In the genomic region with DNA sequence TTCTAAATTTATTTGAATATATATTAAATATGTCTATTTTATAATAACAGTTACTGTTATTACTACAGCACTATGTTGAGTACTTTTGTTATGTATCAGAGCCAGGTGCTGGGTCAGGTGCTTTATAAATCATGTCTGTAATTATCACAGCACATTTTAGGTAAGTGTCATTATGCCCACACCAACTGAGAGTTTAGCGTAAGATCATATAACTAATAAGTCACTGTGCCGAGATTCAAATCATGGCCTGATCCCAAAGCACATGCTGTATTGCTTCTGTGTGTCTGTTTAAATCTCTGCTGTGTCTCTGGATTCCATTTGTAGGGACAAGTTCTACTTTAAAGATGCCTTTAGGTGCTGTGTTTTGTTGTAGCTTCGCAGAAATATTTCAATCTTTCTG, we compare ENCODE assay signal across 12 cellular contexts. TPM values are rescaled to one million over a fixed set of nuclear protein-coding genes. Genes with fewer than 3 reads are reported as not detected.
DNase-seq lines count a peak whose midpoint lies in the region; ATAC-seq, FAIRE-seq and TF ChIP-seq lines count a peak whose summit lies in the region.
"Had no signal": no experiment of that assay in that cellular context is flagged by ENCODE, and none has a peak within 500 bp of the region (broad histone marks: within the 10 kb centered on the region; RNA-seq: fewer than 3 reads in every experiment).

No MANE protein-coding gene starts in this region.

- H3K4me1 ChIP-seq in K562 (replicated peaks in 1 of 2; ENCODE audit: control insufficient read depth in 2 of 2, insufficient read depth in 2 of 2, low read length in 2 of 2) (peaks cover 9 to 12% of the 10 kb centered on the region in 2 experiments; a peak in 4 of 5 replicates), pancreas (peaks cover 0 to 4% (median 0%) of the 10 kb centered on the region in 3 donors)

- H3K27me3 ChIP-seq in K562 (ENCODE audit: control insufficient read depth in 2 of 2, insufficient read depth in 2 of 2, low read length in 2 of 2) = no peaks in the 10 kb centered on the region
- no peaks in the 10 kb centered on the region for H3K27me3 ChIP-seq in pancreas

- no peaks in the 10 kb centered on the region for H3K9me1 ChIP-seq in K562 (ENCODE audit: control insufficient read depth, insufficient read depth, low read length)

- no peak overlapping the region for H3K27ac Mint-ChIP-seq in activated naive CD4-positive, alpha-beta T cell treated with anti-CD3 and anti-CD28 coated beads, Interleukin-2, amount 50 U/mL, for 72 hours
- H3K27ac Mint-ChIP-seq: CD8-positive, alpha-beta T cell had no signal

- no peaks in the 10 kb centered on the region for H3K9me3 Mint-ChIP-seq in activated naive CD4-positive, alpha-beta T cell treated with anti-CD3 and anti-CD28 coated beads, Interleukin-2, amount 50 U/mL, for 72 hours
- H3K9me3 Mint-ChIP-seq: CD8-positive, alpha-beta T cell; stimulated activated naive B cell treated with anti-CD40 and anti-IgM and Interleukin-4, amounts not matched to agents 10 μg/mL and 1 μg/mL and 100 μg/mL, for 72 hours; T-helper 2 cell treated with Interferon-gamma antibody and Interleukin-4, amounts not matched to agents 5 μg/mL and 100 μg/mL, for 36 hours had no signal

- TF ChIP-seq CTCF in AG10803 (conservative IDR thresholded peaks at IDR 0.05; ENCODE audit: low read length) = no peak
- no peak for TF ChIP-seq CTCF in K562 (IDR thresholded peaks at IDR 0.05 in 2 of 3, conservative IDR thresholded peaks at IDR 0.05 in 1 of 3; ENCODE audit: insufficient read depth in 2 of 3, low read depth in 1 of 3, low read length in 3 of 3)
- no peak for TF ChIP-seq CTCF in pancreas (IDR thresholded peaks at IDR 0.05)

- no peaks in the 10 kb centered on the region for H4K20me1 ChIP-seq in K562 (replicated peaks; ENCODE audit: control insufficient read depth, insufficient read depth, low read length)

- no peak for TF ChIP-seq POLR2A in K562 (conservative IDR thresholded peaks at IDR 0.05)

- H3K36me3 Mint-ChIP-seq in activated naive CD4-positive, alpha-beta T cell treated with anti-CD3 and anti-CD28 coated beads, Interleukin-2, amount 50 U/mL, for 72 hours = peaks cover 0 to 5% of the 10 kb centered on the region in 2 donors
- H3K36me3 Mint-ChIP-seq: CD8-positive, alpha-beta T cell; stimulated activated naive B cell treated with anti-CD40 and anti-IgM and Interleukin-4, amounts not matched to agents 10 μg/mL and 1 μg/mL and 100 μg/mL, for 72 hours had no signal

- no peak for TF ChIP-seq RAD21 in K562 (CRISPR knock-in tag; conservative IDR thresholded peaks at IDR 0.05 in 1 of 2, IDR thresholded peaks at IDR 0.05 in 1 of 2)

- in situ Hi-C loops in K562 (cut with MboI) = no loop called here

- no peak for ATAC-seq in K562
- ATAC-seq in activated naive CD4-positive, alpha-beta T cell treated with anti-CD3 and anti-CD28 coated beads, Interleukin-2, amount 50 U/mL, for 72 hours = no peak
- no peak for ATAC-seq in pancreas
- ATAC-seq: CD8-positive, alpha-beta T cell; stimulated activated naive B cell treated with anti-CD40 and anti-IgM and Interleukin-4, amounts not matched to agents 10 μg/mL and 1 μg/mL and 100 μg/mL, for 72 hours had no signal

- 77% methylated on average over 3 of the region's 3 CpGs for WGBS in K562 (ENCODE audit: insufficient coverage, low coverage, missing lambda C conversion rate)
- WGBS in pancreas, 2 donors = 82 to 89% methylated on average over 3 of the region's 3 CpGs

- H3K9me3 ChIP-seq in K562 (replicated peaks; ENCODE audit: control insufficient read depth, insufficient read depth, low read depth, low read length) (no peaks in the 10 kb centered on the region), pancreas (no peaks in the 10 kb centered on the region)

- intact Hi-C loops in K562 (cut with micrococcal nuclease) (loop anchor here (5.0 kb wide), 2 partner anchors 46 to 131 kb away; a partner anchor contains a TSS), pancreas (cut with DNase I) (no loop called here)

- H3K79me2 ChIP-seq in K562 (ENCODE audit: control insufficient read depth, insufficient read depth, low read length) = peaks cover 32% of the 10 kb centered on the region

- H3K36me3 ChIP-seq in K562 (ENCODE audit: control insufficient read depth, insufficient read depth, low read length) = no peaks in the 10 kb centered on the region
- H3K36me3 ChIP-seq in pancreas = no peaks in the 10 kb centered on the region

- CTCF ChIA-PET in K562 (lab: Yijun Ruan, JAX; ENCODE audit: low intra/inter-chr PET ratio) = no interaction called here

- no peak for TF ChIP-seq EP300 in K562 (IDR thresholded peaks at IDR 0.05; ENCODE audit: low read length)

- POLR2A ChIA-PET in K562 (lab: Yijun Ruan, JAX) = interaction anchor here (1.2 kb wide), 1 partner anchor 9 kb away, joined by 4 read pairs; no protein-coding TSS in a partner anchor

- no peak overlapping the region for H3K9ac ChIP-seq in K562 (ENCODE audit: insufficient read depth in 1 of 2, low read depth in 2 of 2, low read length in 2 of 2)

- H2AFZ ChIP-seq in K562 (ENCODE audit: low read depth, low read length) = no peak overlapping the region

- H3K27ac ChIP-seq in K562 (ENCODE audit: extremely low read depth, low read depth, low read length) = no peak overlapping the region
- no peak overlapping the region for H3K27ac ChIP-seq in pancreas

- FAIRE-seq in K562 (lab: Jason Lieb, UNC) (no peak), pancreas (lab: Jason Lieb, UNC) (no peak)

- DNase-seq in AG10803 (ENCODE audit: low read depth) (peak; percentile 9), NCI-H1105 treated with DMSO at 0.1 percent for 48 hours (lab: John Stamatoyannopoulos, UW) (peak; percentile 75), K562 (ENCODE audit: extremely low read depth in 1 of 4, low spot score in 3 of 4) (no peak), myocyte (ENCODE audit: low read depth) (peak; percentile 52), NCI-H226 (no peak), pancreas (no peak), NCI-H2227 (lab: John Stamatoyannopoulos, UW; ENCODE audit: unreplicated experiment) (no peak)
- no peak for DNase-seq in activated naive CD4-positive, alpha-beta T cell treated with anti-CD3 and anti-CD28 coated beads, Interleukin-2, amount 50 U/mL, for 72 hours (ENCODE audit: low spot score in 2 of 2)
- DNase-seq: CD8-positive, alpha-beta T cell; stimulated activated naive B cell treated with anti-CD40 and anti-IgM and Interleukin-4, amounts not matched to agents 10 μg/mL and 1 μg/mL and 100 μg/mL, for 72 hours had no signal

- no TSS peak for BruUV-seq in K562 (replicated peaks; lab: Mats Ljungman, UMichigan)

- H3K4me3 ChIP-seq in AG10803 (ENCODE audit: low read length) = peak overlapping the region; percentile 29
- H3K4me3 ChIP-seq in K562 = no peak overlapping the region
- H3K4me3 ChIP-seq in pancreas = no peak overlapping the region

- no peak overlapping the region for H3K4me2 ChIP-seq in K562 (ENCODE audit: insufficient read depth, low read length)

RNA-seq across cellular contexts. Expression of a gene that starts 1.9 kb away (rescaled TPM):
- total RNA-seq in K562 (2011; cell fraction: chromatin; rRNA removed; ENCODE audit: low replicate concordance) = 18.4 and 43.2 TPM in 2 replicates
- total RNA-seq in K562 (2011; cell fraction: nucleolus; rRNA removed) = 7.0 and 7.4 TPM in 2 replicates
- 17.6 and 19.1 TPM in 2 replicates for total RNA-seq in K562 (2011; cell fraction: nucleoplasm; rRNA removed)
- total RNA-seq in K562 (2014; rRNA removed) (27.0 and 29.2 TPM in 2 replicates), K562 (2014; rRNA removed; fragmentation: Illumina TruSeq; extraction: Trizol) (39.1 and 41.5 TPM in 2 replicates), K562 (2015; rRNA removed; fragmentation: Illumina TruSeq; extraction: Trizol) (40.9 and 50.8 TPM in 2 replicates), K562 (2021) (28.9 and 32.1 TPM in 2 replicates), myocyte (103 and 146 TPM in 2 replicates), pancreas (1 to 10 TPM in 3 of 6 donors, under 1 TPM in 3; 0.19 to 1.6 (median 0.74) TPM)
- polyA plus RNA-seq in K562 (2011; rRNA removed) (28.1 and 37.8 TPM in 2 replicates), K562 (2014; fragmentation: Illumina TruSeq; extraction: Trizol) (25.2 and 34.4 TPM in 2 replicates), K562 (2014; fragmentation: Nextera tagmentation; extraction: Ambion mirVana) (1 to 10 TPM; 7.8 to 8.4 TPM), K562 (2014; rRNA removed) (26.5 and 28.5 TPM in 2 replicates), pancreas (under 1 TPM; 0.42 to 0.92 TPM)
- polyA plus RNA-seq in K562 (2011; cell fraction: cytosol; rRNA removed) = 10.8 and 18.3 TPM in 2 replicates
- 9.1 and 14.4 TPM in 2 replicates for polyA plus RNA-seq in K562 (2011; cell fraction: nucleus; rRNA removed)
- 21.8 and 25.7 TPM in 2 replicates for polyA plus RNA-seq in K562 (2012)
- polyA minus RNA-seq in K562 (2011; rRNA and poly(A)+ RNA removed) = 45.9 and 46.7 TPM in 2 replicates
- 19.4 and 22.1 TPM in 2 replicates for polyA minus RNA-seq in K562 (2011; cell fraction: cytosol; rRNA and poly(A)+ RNA removed)
- 7.5 and 17.2 TPM in 2 replicates for polyA minus RNA-seq in K562 (2011; cell fraction: nucleus; rRNA and poly(A)+ RNA removed)
- 7.7 TPM for polyA plus RNA-seq in myocyte (2012)
- total RNA-seq in activated naive CD4-positive, alpha-beta T cell treated with anti-CD3 and anti-CD28 coated beads, Interleukin-2, amount 50 U/mL, for 72 hours = 10 to 100 TPM; 17.3 to 28.1 TPM

RNA-seq across cellular contexts. Expression of a gene that starts 21.8 kb away (rescaled TPM):
- not detected in 2 replicates for total RNA-seq in K562 (2011; cell fraction: chromatin; rRNA removed; ENCODE audit: low replicate concordance)
- not detected in 2 replicates for total RNA-seq in K562 (2011; cell fraction: nucleolus; rRNA removed)
- not detected in 2 replicates for total RNA-seq in K562 (2011; cell fraction: nucleoplasm; rRNA removed)
- total RNA-seq in K562 (2014; rRNA removed) = not detected in 2 replicates
- total RNA-seq in K562 (2014; rRNA removed; fragmentation: Illumina TruSeq; extraction: Trizol) = not detected in 2 replicates
- total RNA-seq in K562 (2015; rRNA removed; fragmentation: Illumina TruSeq; extraction: Trizol) = not detected in 2 replicates
- total RNA-seq in K562 (2021) = not detected in 2 replicates
- polyA plus RNA-seq in K562 (2011; rRNA removed) = not detected in 2 replicates
- not detected in 2 replicates for polyA plus RNA-seq in K562 (2011; cell fraction: cytosol; rRNA removed)
- not detected in 2 replicates for polyA plus RNA-seq in K562 (2011; cell fraction: nucleus; rRNA removed)
- not detected in 2 replicates for polyA plus RNA-seq in K562 (2012)
- 0.30 TPM in 1 of 2 replicates, not detected in the other for polyA plus RNA-seq in K562 (2014; fragmentation: Illumina TruSeq; extraction: Trizol)
- polyA plus RNA-seq in K562 (2014; fragmentation: Nextera tagmentation; extraction: Ambion mirVana) = under 1 TPM in 1 of 2 experiments, not detected in 1; 0.13 TPM
- polyA plus RNA-seq in K562 (2014; rRNA removed) = not detected in 2 replicates
- polyA minus RNA-seq in K562 (2011; rRNA and poly(A)+ RNA removed) = not detected in 2 replicates
- polyA minus RNA-seq in K562 (2011; cell fraction: cytosol; rRNA and poly(A)+ RNA removed) = not detected in 2 replicates
- polyA minus RNA-seq in K562 (2011; cell fraction: nucleus; rRNA and poly(A)+ RNA removed) = not detected in 2 replicates
- total RNA-seq in myocyte = 0.31 and 1.8 TPM in 2 replicates
- polyA plus RNA-seq in myocyte (2012) = 0.44 TPM
- total RNA-seq in activated naive CD4-positive, alpha-beta T cell treated with anti-CD3 and anti-CD28 coated beads, Interleukin-2, amount 50 U/mL, for 72 hours = not detected
- not detected for total RNA-seq in pancreas
- polyA plus RNA-seq in pancreas = under 1 TPM in 1 of 2 donors, not detected in 1; 0.23 TPM
- total RNA-seq: CD8-positive, alpha-beta T cell; liver had no signal
- polyA plus RNA-seq: liver had no signal

Comparison
In these comparisons a context has a peak if more than half of its experiments do, and no peak if none do; other contexts are left out.
1. DNase-seq: peak in AG10803 (single experiment), NCI-H1105 treated with DMSO at 0.1 percent for 48 hours (single experiment) and myocyte (single experiment); none in K562 (0 of 4), activated naive CD4-positive, alpha-beta T cell treated with anti-CD3 and anti-CD28 coated beads, Interleukin-2, amount 50 U/mL, for 72 hours (0 of 2), NCI-H226 (single experiment), pancreas (0 of 6) and NCI-H2227 (single experiment).